ENCODE assay signal across 32 cellular contexts in the genomic region with DNA sequence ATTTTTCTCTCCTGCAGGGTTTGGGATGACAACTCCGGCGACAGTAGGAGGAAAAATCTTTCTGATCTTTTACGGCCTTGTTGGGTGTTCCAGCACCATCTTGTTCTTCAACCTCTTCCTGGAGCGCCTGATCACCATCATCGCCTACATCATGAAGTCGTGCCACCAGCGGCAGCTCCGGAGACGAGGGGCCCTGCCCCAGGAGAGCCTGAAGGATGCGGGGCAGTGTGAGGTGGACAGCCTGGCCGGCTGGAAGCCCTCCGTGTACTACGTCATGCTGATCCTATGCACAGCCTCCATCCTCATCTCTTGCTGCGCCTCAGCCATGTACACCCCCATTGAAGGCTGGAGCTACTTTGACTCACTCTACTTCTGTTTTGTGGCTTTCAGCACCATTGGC.
"Had no signal": no experiment of that assay in that cellular context is flagged by ENCODE, and none has a peak within 500 bp of the region (broad histone marks: within the 10 kb centered on the region; RNA-seq: fewer than 3 reads in every experiment).

No MANE protein-coding gene starts in this region.

- H3K4me3 ChIP-seq: MG63 had no signal

- DNase-seq: Karpas-422, Kasumi-1, MG63, MM.1S, MV-4-11, NCI-H1048, NCI-H1092, NCI-H1092 treated with DMSO at 0.1 percent for 48 hours, NCI-H1105, NCI-H1105 treated with DMSO at 0.1 percent for 48 hours, NCI-H1417, NCI-H1417 treated with DMSO at 0.1 percent for 48 hours, NCI-H1436, NCI-H1436 treated with DMSO at 0.1 percent for 48 hours, NCI-H146, NCI-H1694, NCI-H1694 treated with DMSO at 0.1 percent for 48 hours, NCI-H187, NCI-H187 treated with DMSO at 0.1 percent for 48 hours, NCI-H1930, NCI-H2029, NCI-H2029 treated with DMSO at 0.1 percent for 48 hours, NCI-H2081, NCI-H2081 treated with DMSO at 0.1 percent for 48 hours, NCI-H2107, NCI-H2171, NCI-H2171 treated with DMSO at 0.1 percent for 48 hours, NCI-H2227 treated with DMSO at 0.1 percent for 48 hours, NCI-H226, NCI-H345, NCI-H510A had no signal

- H3K9me3 ChIP-seq: MG63 had no signal

- H3K27ac ChIP-seq: KMS-11 had no signal

- H3K9ac ChIP-seq: KMS-11 had no signal

- H3K27me3 ChIP-seq: MG63 had no signal

- H3K36me3 ChIP-seq: MG63 had no signal

- H3K4me2 ChIP-seq: KMS-11 had no signal
